ENCODE assay signal across 20 cellular contexts in the genomic region with DNA sequence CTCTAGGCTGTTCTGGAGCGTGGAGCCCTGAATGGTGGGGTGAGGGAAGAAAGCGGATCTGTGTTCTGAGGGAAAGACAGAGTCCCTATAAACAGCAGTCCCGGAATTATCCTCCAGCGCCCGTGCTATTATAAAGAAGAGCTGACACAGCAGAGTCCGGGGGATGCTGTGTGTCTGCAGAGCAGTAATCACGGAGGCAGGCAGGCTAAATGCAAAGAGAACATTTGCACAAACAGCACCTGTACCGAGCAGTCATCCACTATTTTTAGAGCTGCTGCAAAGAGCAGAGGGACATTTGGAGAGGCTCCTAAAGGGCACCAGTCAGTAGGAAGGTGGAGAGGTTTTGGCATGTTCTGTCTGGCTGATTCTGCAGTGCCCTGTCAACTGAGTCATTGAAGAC.
DNase-seq lines count a peak whose midpoint lies in the region; ATAC-seq and TF ChIP-seq lines count a peak whose summit lies in the region.
"Had no signal": no experiment of that assay in that cellular context is flagged by ENCODE, and none has a peak within 500 bp of the region (broad histone marks: within the 10 kb centered on the region; RNA-seq: fewer than 3 reads in every experiment).

No MANE protein-coding gene starts in this region.

- peaks cover 0 to 19% of the 10 kb centered on the region in 2 donors for H3K4me1 ChIP-seq in right atrium auricular region

- DNase-seq in Right ventricle myocardium superior, result no peak
- DNase-seq in right atrium auricular region (ENCODE audit: low spot score), result no peak
- peak; percentile 2 for DNase-seq in cerebellum (ENCODE audit: low spot score)
- DNase-seq in middle frontal gyrus (ENCODE audit: extremely low spot score, low spot score), result peak; percentile 19
- no peak for DNase-seq in stimulated activated CD4-positive, alpha-beta T cell treated with anti-CD3 and anti-CD28 coated beads, Interleukin-4, amount 100 ng/mL, for 4 hours
- DNase-seq in germinal center (ENCODE audit: low spot score), result no peak
- DNase-seq: ACHN; activated CD4-positive, alpha-beta T cell treated with anti-CD3 and anti-CD28 coated beads, Interleukin-2, amount 50 U/mL, for 4 hours; activated naive CD8-positive, alpha-beta T cell treated with anti-CD3 and anti-CD28 coated beads, Interleukin-2, amount 50 U/mL, for 24 hours; COR-L47; glutamatergic neuron; kidney glomerular epithelial cell; NCI-H2081 treated with DMSO at 0.1 percent for 48 hours; retina; stimulated activated CD4-positive, alpha-beta T cell treated with anti-CD3 and anti-CD28 coated beads, Interleukin-2, amount 100 ng/mL, for 24 hours; stimulated activated CD8-positive, alpha-beta memory T cell treated with anti-CD3 and anti-CD28 coated beads, Interleukin-4, amount 100 ng/mL, for 48 hours had no signal

- no peak overlapping the region for H3K4me3 ChIP-seq in right atrium auricular region
- H3K4me3 ChIP-seq: coronary artery had no signal

- ATAC-seq in Right ventricle myocardium superior (ENCODE audit: poor library complexity), result peak; percentile 88
- ATAC-seq in HG03565 (IDR thresholded peaks at IDR 0.05; ENCODE audit: unreplicated experiment), result no peak
- ATAC-seq in GM21447 (IDR thresholded peaks at IDR 0.05; ENCODE audit: unreplicated experiment), result no peak
- ATAC-seq: activated naive CD8-positive, alpha-beta T cell treated with anti-CD3 and anti-CD28 coated beads, Interleukin-2, amount 50 U/mL, for 24 hours had no signal

- H3K36me3 ChIP-seq in right atrium auricular region, result no peaks in the 10 kb centered on the region

- no peak for TF ChIP-seq CTCF in right atrium auricular region (IDR thresholded peaks at IDR 0.05)

- H3K27me3 ChIP-seq in right atrium auricular region, result no peaks in the 10 kb centered on the region

- no peaks in the 10 kb centered on the region for H3K9me3 ChIP-seq in right atrium auricular region

- peak overlapping the region in 1 of 2 donors; percentile 45 for H3K27ac ChIP-seq in right atrium auricular region
- H3K27ac ChIP-seq: epithelial cell of prostate had no signal

- intact Hi-C loops in Right ventricle myocardium superior (cut with DNase I), result no loop called here

Comparison
In these comparisons a context has a peak if more than half of its experiments do, and no peak if none do; other contexts are left out.
1. DNase-seq: peak in cerebellum (single experiment) and middle frontal gyrus (single experiment); none in Right ventricle myocardium superior (single experiment), right atrium auricular region (single experiment), stimulated activated CD4-positive, alpha-beta T cell treated with anti-CD3 and anti-CD28 coated beads, Interleukin-4, amount 100 ng/mL, for 4 hours (0 of 2) and germinal center (single experiment).